In the genomic region with DNA sequence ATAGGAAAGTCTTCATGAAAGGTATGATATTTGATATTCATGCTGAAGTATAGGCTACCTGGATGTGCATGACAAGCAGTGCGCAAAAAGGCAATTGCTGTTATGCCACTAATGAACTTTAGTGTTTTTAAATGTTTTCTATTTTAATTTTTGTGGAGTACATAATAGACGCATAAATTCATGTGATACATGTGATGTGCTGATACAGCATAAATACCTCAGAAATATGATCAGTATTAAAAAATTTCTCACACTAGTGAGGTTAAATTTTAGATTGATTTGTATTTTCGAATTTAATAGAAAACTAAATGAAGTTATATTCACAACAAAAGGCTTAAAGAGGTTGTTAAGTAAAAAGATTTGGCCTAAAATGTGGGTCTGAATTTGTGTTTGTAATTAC, we compare ENCODE assay signal across 31 cellular contexts. TPM values are rescaled to one million over a fixed set of nuclear protein-coding genes. Genes with fewer than 3 reads are reported as not detected.
"Had no signal": no experiment of that assay in that cellular context is flagged by ENCODE, and none has a peak within 500 bp of the region (broad histone marks: within the 10 kb centered on the region; RNA-seq: fewer than 3 reads in every experiment).

No MANE protein-coding gene starts in this region.

- ATAC-seq: activated CD8-positive, alpha-beta memory T cell treated with anti-CD3 and anti-CD28 coated beads, Interleukin-2, amount 10 ng/mL, durations not matched to agents 7 days and 5 days; activated CD8-positive, alpha-beta T cell treated with anti-CD3 and anti-CD28 coated beads, Interleukin-2, amount 10 ng/mL, durations not matched to agents 7 days and 5 days; activated naive CD8-positive, alpha-beta T cell treated with anti-CD3 and anti-CD28 coated beads, Interleukin-2, amount 50 U/mL, for 24 hours had no signal

- DNase-seq: activated B cell treated with CpG ODN at 0.5 μM for 24 hours; activated CD4-positive, alpha-beta memory T cell treated with anti-CD3 and anti-CD28 coated beads, Interleukin-2, amount 10 ng/mL, durations not matched to agents 7 days and 5 days; activated CD4-positive, alpha-beta T cell treated with anti-CD3 and anti-CD28 coated beads for 48 hours; activated CD4-positive, alpha-beta T cell treated with anti-CD3 and anti-CD28 coated beads, Interleukin-2, amount 10 ng/mL, durations not matched to agents 7 days and 5 days; activated CD4-positive, alpha-beta T cell treated with anti-CD3 and anti-CD28 coated beads, Interleukin-2, amount 50 U/mL, for 48 hours; activated CD4-positive, CD25-positive, alpha-beta regulatory T cell treated with anti-CD3 and anti-CD28 coated beads, Interleukin-2, amount 50 U/mL, for 72 hours; activated CD8-positive, alpha-beta memory T cell treated with anti-CD3 and anti-CD28 coated beads for 24 hours; activated CD8-positive, alpha-beta memory T cell treated with anti-CD3 and anti-CD28 coated beads, Interleukin-2, amount 10 ng/mL, durations not matched to agents 7 days and 5 days; activated CD8-positive, alpha-beta memory T cell treated with anti-CD3 and anti-CD28 coated beads, Interleukin-2, amount 50 U/mL, for 48 hours; activated CD8-positive, alpha-beta T cell treated with anti-CD3 and anti-CD28 coated beads, Interleukin-2, amount 10 ng/mL, durations not matched to agents 7 days and 5 days; activated effector memory CD4-positive, alpha-beta T cell treated with Interleukin-2 at 50 U/mL for 16 hours; activated gamma-delta T cell; activated naive CD4-positive, alpha-beta T cell treated with anti-CD3 and anti-CD28 coated beads, Interleukin-2, amount 10 ng/mL, durations not matched to agents 7 days and 5 days; activated naive CD4-positive, alpha-beta T cell treated with Interleukin-2 at 50 U/mL for 16 hours; activated naive CD8-positive, alpha-beta T cell treated with anti-CD3 and anti-CD28 coated beads, Interleukin-2, amount 10 ng/mL, durations not matched to agents 7 days and 5 days; activated naive CD8-positive, alpha-beta T cell treated with anti-CD3 and anti-CD28 coated beads, Interleukin-2, amount 50 U/mL, for 24 hours; activated T-cell treated with anti-CD3 and anti-CD28 coated beads, Interleukin-2, amount 50 U/mL, for 24 hours; activated T-cell treated with anti-CD3 and anti-CD28 coated beads, Interleukin-2, amount 50 U/mL, for 48 hours; amygdala; anterior cingulate cortex; caudate nucleus; T-helper 2 cell; T-helper 9 cell had no signal

- H3K36me3 ChIP-seq: ascending aorta, cardiac muscle cell had no signal

- H3K27me3 ChIP-seq: ascending aorta, cardiac muscle cell had no signal

- FAIRE-seq: bronchial epithelial cell, TTC549 had no signal

- H3K27ac ChIP-seq: ascending aorta, cardiac muscle cell, VCaP had no signal

- H3K4me3 ChIP-seq: ascending aorta, cardiac muscle cell had no signal

- H3K4me1 ChIP-seq: ascending aorta had no signal

- H3K9me3 ChIP-seq: ascending aorta had no signal

RNA-seq across cellular contexts. Expression of gene UGT2A1, which starts 2.2 kb away (rescaled TPM):
- total RNA-seq: activated B cell treated with CpG ODN at 0.5 μM for 24 hours; activated CD4-positive, alpha-beta memory T cell treated with anti-CD3 and anti-CD28 coated beads, Interleukin-2, amount 10 ng/mL, durations not matched to agents 7 days and 5 days; activated CD4-positive, alpha-beta T cell treated with anti-CD3 and anti-CD28 coated beads, Interleukin-2, amount 10 ng/mL, durations not matched to agents 7 days and 5 days; activated CD8-positive, alpha-beta memory T cell treated with anti-CD3 and anti-CD28 coated beads, Interleukin-2, amount 10 ng/mL, durations not matched to agents 7 days and 5 days; activated CD8-positive, alpha-beta T cell treated with anti-CD3 and anti-CD28 coated beads, Interleukin-2, amount 10 ng/mL, durations not matched to agents 7 days and 5 days; activated naive CD8-positive, alpha-beta T cell treated with anti-CD3 and anti-CD28 coated beads, Interleukin-2, amount 10 ng/mL, durations not matched to agents 7 days and 5 days; activated T-helper 2 cell treated with anti-CD3 and anti-CD28 coated beads, Interferon-gamma antibody, Interleukin-2, Interleukin-4, amounts not matched to agents 10 μg/mL and 5 μg/mL and 100 μg/mL, durations not matched to agents 14 hours and 24 hours and 36 hours; ascending aorta; bronchial epithelial cell; cardiac muscle cell; cerebellum had no signal
- polyA plus RNA-seq: adipose tissue, cardiac muscle cell had no signal

RNA-seq across cellular contexts. Expression of gene UGT2A2, which starts 11.4 kb away (rescaled TPM):
- total RNA-seq: activated B cell treated with CpG ODN at 0.5 μM for 24 hours; activated CD4-positive, alpha-beta memory T cell treated with anti-CD3 and anti-CD28 coated beads, Interleukin-2, amount 10 ng/mL, durations not matched to agents 7 days and 5 days; activated CD4-positive, alpha-beta T cell treated with anti-CD3 and anti-CD28 coated beads, Interleukin-2, amount 10 ng/mL, durations not matched to agents 7 days and 5 days; activated CD8-positive, alpha-beta memory T cell treated with anti-CD3 and anti-CD28 coated beads, Interleukin-2, amount 10 ng/mL, durations not matched to agents 7 days and 5 days; activated CD8-positive, alpha-beta T cell treated with anti-CD3 and anti-CD28 coated beads, Interleukin-2, amount 10 ng/mL, durations not matched to agents 7 days and 5 days; activated naive CD8-positive, alpha-beta T cell treated with anti-CD3 and anti-CD28 coated beads, Interleukin-2, amount 10 ng/mL, durations not matched to agents 7 days and 5 days; activated T-helper 2 cell treated with anti-CD3 and anti-CD28 coated beads, Interferon-gamma antibody, Interleukin-2, Interleukin-4, amounts not matched to agents 10 μg/mL and 5 μg/mL and 100 μg/mL, durations not matched to agents 14 hours and 24 hours and 36 hours; ascending aorta; bronchial epithelial cell; cardiac muscle cell; cerebellum had no signal
- polyA plus RNA-seq: adipose tissue, cardiac muscle cell had no signal
